In genomic region chr3:80227216-80227615, GRCh38 we compare ENCODE assay signal across 24 cellular contexts.
DNase-seq lines count a peak whose midpoint lies in the region; ATAC-seq and TF ChIP-seq lines count a peak whose summit lies in the region.
"Had no signal": no experiment of that assay in that cellular context is flagged by ENCODE, and none has a peak within 500 bp of the region (broad histone marks: within the 10 kb centered on the region; RNA-seq: fewer than 3 reads in every experiment).

No MANE protein-coding gene starts in this region.

- H3K4me3 ChIP-seq in RWPE2 (ENCODE audit: severe bottlenecking), result no peak overlapping the region
- H3K4me3 ChIP-seq: SK-N-MC had no signal

- no peaks in the 10 kb centered on the region for H3K36me3 ChIP-seq in RWPE2 (ENCODE audit: low read depth)

- H3K4me1 ChIP-seq in RWPE2 (ENCODE audit: insufficient read depth, poor library complexity, severe bottlenecking), result peaks cover 7% of the 10 kb centered on the region

- H3K27ac ChIP-seq in RWPE2 (ENCODE audit: poor library complexity, severe bottlenecking) (no peak overlapping the region), epithelial cell of prostate (no peak overlapping the region), substantia nigra (ENCODE audit: low read depth, low read length, poor library complexity, severe bottlenecking) (no peak overlapping the region)
- H3K27ac ChIP-seq: HL-60, SK-N-MC had no signal

- no peaks in the 10 kb centered on the region for H3K27me3 ChIP-seq in RWPE2 (ENCODE audit: insufficient read depth, poor library complexity, severe bottlenecking)

- no peaks in the 10 kb centered on the region for H3K9me3 ChIP-seq in RWPE2 (ENCODE audit: severe bottlenecking)

- 0 out of 3 replicates have a peak, but pooled peaks have one; percentile 42 for ATAC-seq in RWPE2 (ENCODE audit: low read depth)
- ATAC-seq: Panc1 had no signal

- peak; percentile 8 for DNase-seq in NCI-H226
- DNase-seq in RWPE2 (ENCODE audit: low spot score), result no peak
- peak; percentile 2 for DNase-seq in epithelial cell of prostate (ENCODE audit: low read depth, low spot score)
- peak; percentile 23 for DNase-seq in kidney tubule cell (ENCODE audit: low spot score)
- DNase-seq in NAMALWA (ENCODE audit: low spot score), result no peak
- no peak for DNase-seq in GDM1 (lab: John Stamatoyannopoulos, UW)
- no peak for DNase-seq in stimulated activated CD4-positive, alpha-beta T cell treated with anti-CD3 and anti-CD28 coated beads, Interleukin-1b, Interleukin-23, amount 100 ng/mL, for 48 hours
- no peak for DNase-seq in substantia nigra (lab: John Stamatoyannopoulos, UW)
- DNase-seq: C1 segment of cervical spinal cord; CD4-positive, alpha-beta memory T cell; COR-L47; GF-D8; H7; Karpas-422; NCI-H1105; NCI-H1436 treated with DMSO at 0.1 percent for 48 hours; NCI-H187 treated with DMSO at 0.1 percent for 48 hours; NCI-H446; NCI-H526; NCI-H82; SIG-M5 had no signal

- TF ChIP-seq CTCF in RWPE2 (IDR thresholded peaks at IDR 0.05; ENCODE audit: poor library complexity, severe bottlenecking), result no peak

Comparison
In these comparisons a context has a peak if more than half of its experiments do, and no peak if none do; other contexts are left out.
1. DNase-seq: peak in NCI-H226 (single experiment), epithelial cell of prostate (single experiment) and kidney tubule cell (single experiment); none in RWPE2 (single experiment), NAMALWA (single experiment), GDM1 (single experiment), stimulated activated CD4-positive, alpha-beta T cell treated with anti-CD3 and anti-CD28 coated beads, Interleukin-1b, Interleukin-23, amount 100 ng/mL, for 48 hours (single experiment) and substantia nigra (0 of 49).